23 cellular contexts compared by ENCODE assay signal in the genomic region with DNA sequence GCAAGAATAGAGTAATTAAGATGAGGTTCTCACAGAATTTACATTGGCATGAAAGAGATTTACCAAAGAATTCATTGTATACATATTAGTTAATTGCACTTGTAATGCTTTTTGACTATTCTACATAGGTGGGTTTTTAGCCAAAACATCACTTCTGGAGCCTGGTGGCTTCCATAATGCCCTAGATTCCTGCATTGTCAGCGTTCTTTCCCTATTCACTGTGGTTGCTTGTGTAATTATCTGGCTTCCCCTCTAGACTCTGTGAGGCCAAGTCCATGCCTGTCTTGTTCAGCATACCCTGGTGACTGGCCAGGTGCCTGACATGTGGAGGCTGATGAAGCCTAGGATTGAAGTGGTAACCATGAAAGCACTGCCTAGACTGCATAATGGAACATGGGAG.
"Had no signal": no experiment of that assay in that cellular context is flagged by ENCODE, and none has a peak within 500 bp of the region (broad histone marks: within the 10 kb centered on the region; RNA-seq: fewer than 3 reads in every experiment).

No MANE protein-coding gene starts in this region.

- ATAC-seq: gastrocnemius medialis, heart right ventricle, left cardiac atrium, left lung, left ventricle myocardium superior, lower lobe of right lung, mucosa of descending colon had no signal

- H3K27me3 ChIP-seq: dorsolateral prefrontal cortex, esophagus muscularis mucosa, gastrocnemius medialis, heart right ventricle, left lung had no signal

- FAIRE-seq: colon, endothelial cell of umbilical vein, islet of Langerhans, keratinocyte had no signal

- H3K9me3 ChIP-seq: esophagus muscularis mucosa, gastrocnemius medialis, heart right ventricle, left lung, lower lobe of right lung, mucosa of descending colon had no signal

- DNase-seq: dermis blood vessel endothelial cell; dorsolateral prefrontal cortex; effector CD4-positive, alpha-beta T cell; effector memory CD4-positive, alpha-beta T cell; foreskin melanocyte; gastrocnemius medialis; glutamatergic neuron; head of caudate nucleus; heart right ventricle; hippocampal formation; left cardiac atrium; left lung; left ventricle myocardium superior; lower lobe of right lung; mesenchymal stem cell; mucosa of descending colon; naive B cell had no signal

- H3K27ac ChIP-seq: coronary artery, dorsolateral prefrontal cortex, esophagus muscularis mucosa, gastrocnemius medialis, heart right ventricle, left lung, lower lobe of right lung had no signal

- H3K4me1 ChIP-seq: esophagus muscularis mucosa, gastrocnemius medialis, heart right ventricle, left lung, lower lobe of right lung had no signal

- H3K4me3 ChIP-seq: coronary artery, dorsolateral prefrontal cortex, esophagus muscularis mucosa, gastrocnemius medialis, heart right ventricle, left lung, lower lobe of right lung, mucosa of descending colon had no signal
